ENCODE assay signal across 23 cellular contexts in the genomic region with DNA sequence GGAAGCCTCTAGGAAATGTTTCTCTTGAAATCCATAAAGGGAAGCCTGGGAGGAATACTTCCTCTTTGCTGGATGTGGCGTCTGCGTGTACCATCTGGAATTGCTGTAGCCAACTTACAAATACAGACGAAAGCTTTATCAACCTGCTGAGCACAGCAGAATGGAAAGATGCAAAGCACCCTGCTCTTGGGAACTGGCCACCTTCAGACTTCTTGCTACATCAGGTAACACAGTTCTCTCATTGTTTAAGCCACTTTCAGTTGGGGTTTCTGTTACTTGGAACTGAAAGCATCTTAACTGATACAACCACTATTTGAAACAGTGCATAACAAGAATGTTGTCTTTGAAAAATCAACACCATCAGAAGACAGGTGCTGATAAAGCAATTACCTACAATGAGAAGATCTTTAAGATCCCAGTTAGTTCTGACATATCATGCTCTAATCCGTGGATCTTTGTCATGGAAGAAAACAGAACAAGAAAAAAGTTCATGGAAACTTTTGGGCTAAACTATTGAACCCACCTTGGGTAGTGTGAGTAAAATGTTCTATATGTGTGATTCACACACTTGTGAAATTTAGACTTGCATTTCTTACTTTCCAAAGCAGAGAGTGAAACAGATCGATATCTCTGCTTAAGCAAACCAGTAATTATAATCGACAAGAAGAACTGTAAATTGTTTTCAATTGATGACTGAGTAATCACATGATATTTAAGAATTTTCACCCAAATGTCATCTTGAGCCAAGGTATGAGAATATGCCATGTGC.
"Had no signal": no experiment of that assay in that cellular context is flagged by ENCODE, and none has a peak within 500 bp of the region (broad histone marks: within the 10 kb centered on the region; RNA-seq: fewer than 3 reads in every experiment).

No MANE protein-coding gene starts in this region.

- H3K36me3 ChIP-seq: gastroesophageal sphincter, left ventricle myocardium inferior, sigmoid colon, thyroid gland had no signal

- H3K4me2 ChIP-seq: smooth muscle cell had no signal

- H3K4me1 Mint-ChIP-seq: activated naive CD4-positive, alpha-beta T cell treated with anti-CD3 and anti-CD28 coated beads, Interleukin-2, amount 50 U/mL, for 24 hours; endodermal cell; natural killer cell had no signal

- H3K4me1 ChIP-seq: gastroesophageal sphincter, left ventricle myocardium inferior, sigmoid colon, thyroid gland had no signal

- H3K27ac ChIP-seq: coronary artery, gastroesophageal sphincter, left ventricle myocardium inferior, sigmoid colon, thyroid gland, VCaP had no signal

- ATAC-seq: activated CD4-positive, CD25-positive, alpha-beta regulatory T cell treated with anti-CD3 and anti-CD28 coated beads, Interleukin-2, amount 50 U/mL, for 24 hours; gastroesophageal sphincter; natural killer cell; SK-N-SH treated with all-trans-retinoic acid at 6 μM for 48 hours had no signal

- DNase-seq: activated CD4-positive, alpha-beta memory T cell treated with anti-CD3 and anti-CD28 coated beads for 36 hours; activated gamma-delta T cell; amniotic stem cell; endodermal cell; head of caudate nucleus; hypothalamus; left ventricle myocardium inferior; midbrain; natural killer cell; retina; sigmoid colon; stimulated activated CD4-positive, alpha-beta T cell treated with anti-CD3 and anti-CD28 coated beads, Interleukin-4, amount 100 ng/mL, for 1 hour; stimulated activated naive CD4-positive, alpha-beta T cell treated with Interleukin-2 at 50 U/mL for 16 hours; substantia nigra; thyroid gland had no signal

- H3K9me3 Mint-ChIP-seq: activated CD4-positive, alpha-beta memory T cell treated with anti-CD3 and anti-CD28 coated beads for 36 hours; activated naive CD4-positive, alpha-beta T cell treated with anti-CD3 and anti-CD28 coated beads, Interleukin-2, amount 50 U/mL, for 24 hours; endodermal cell; natural killer cell had no signal

- H3K27me3 ChIP-seq: sigmoid colon had no signal

- H3K27ac Mint-ChIP-seq: activated CD4-positive, alpha-beta memory T cell treated with anti-CD3 and anti-CD28 coated beads for 36 hours; activated naive CD4-positive, alpha-beta T cell treated with anti-CD3 and anti-CD28 coated beads, Interleukin-2, amount 50 U/mL, for 24 hours; endodermal cell; natural killer cell; progenitor cell of endocrine pancreas had no signal

- H3K4me3 ChIP-seq: coronary artery, gastroesophageal sphincter, left ventricle myocardium inferior, sigmoid colon, smooth muscle cell, thyroid gland had no signal

- H3K4me3 Mint-ChIP-seq: activated CD4-positive, alpha-beta memory T cell treated with anti-CD3 and anti-CD28 coated beads for 36 hours; activated naive CD4-positive, alpha-beta T cell treated with anti-CD3 and anti-CD28 coated beads, Interleukin-2, amount 50 U/mL, for 24 hours; endodermal cell; natural killer cell had no signal

- H3K36me3 Mint-ChIP-seq: activated CD4-positive, alpha-beta memory T cell treated with anti-CD3 and anti-CD28 coated beads for 36 hours; activated naive CD4-positive, alpha-beta T cell treated with anti-CD3 and anti-CD28 coated beads, Interleukin-2, amount 50 U/mL, for 24 hours; natural killer cell had no signal

- H3K9me3 ChIP-seq: gastroesophageal sphincter, left ventricle myocardium inferior, sigmoid colon, thyroid gland had no signal
